ENCODE assay signal across 8 cellular contexts in genomic region chr1:180154003-180154324, GRCh38. TPM values are rescaled to one million over a fixed set of nuclear protein-coding genes. Genes with fewer than 3 reads are reported as not detected.
DNase-seq lines count a peak whose midpoint lies in the region; ATAC-seq, FAIRE-seq and TF ChIP-seq lines count a peak whose summit lies in the region.

No MANE protein-coding gene starts in this region.

- H3K36me3 ChIP-seq in DND-41 (ENCODE audit: insufficient read depth, low read length) = no peaks in the 10 kb centered on the region; the same call in 1 of the 2 replicates
- no peaks in the 10 kb centered on the region for H3K36me3 ChIP-seq in OCI-LY7 (ENCODE audit: insufficient read depth, low read length)
- H3K36me3 ChIP-seq in osteoblast (ENCODE audit: insufficient read depth, low read length) = no peaks in the 10 kb centered on the region

- H2AFZ ChIP-seq in DND-41 (ENCODE audit: low read depth, low read length) (peak overlapping the region; percentile 98), OCI-LY7 (ENCODE audit: low read length) (peak overlapping the region; percentile 94), osteoblast (ENCODE audit: low read length) (peak overlapping the region; percentile 75)

- H3K4me1 ChIP-seq in DND-41 (ENCODE audit: insufficient read depth, low read length) (peaks cover 34% of the 10 kb centered on the region), OCI-LY7 (ENCODE audit: insufficient read depth, low read length, poor library complexity, severe bottlenecking) (peaks cover 22% of the 10 kb centered on the region), osteoblast (ENCODE audit: insufficient read depth, low read length) (peaks cover 53% of the 10 kb centered on the region)

- H3K9me3 ChIP-seq in DND-41 (ENCODE audit: insufficient read depth, low read length, severe bottlenecking) (no peaks in the 10 kb centered on the region), OCI-LY7 (ENCODE audit: low read length) (no peaks in the 10 kb centered on the region), osteoblast (ENCODE audit: low read depth, low read length) (no peaks in the 10 kb centered on the region)

- H3K27me3 ChIP-seq in DND-41 (ENCODE audit: insufficient read depth, low read length, poor library complexity) = no peaks in the 10 kb centered on the region
- H3K27me3 ChIP-seq in osteoblast (ENCODE audit: insufficient read depth, low read length) = no peaks in the 10 kb centered on the region

- POLR2A ChIA-PET in OCI-LY7 (lab: Charles Lee) = interaction anchor here (0.6 to 0.7 kb wide), 2 partner anchors 38 to 188 kb away, joined by 3 read pairs; no protein-coding TSS in a partner anchor

- intact Hi-C loops in OCI-LY7 (cut with micrococcal nuclease; ENCODE audit: unreplicated experiment) (loop anchor here (2.0 to 10.0 kb wide), 2 partner anchors 199 to 271 kb away; partner anchors contain the start of genes CEP350 and TOR1AIP1), posterior cingulate gyrus (cut with DNase I) (loop anchor here (2.0 to 10.0 kb wide), 3 partner anchors 199 to 871 kb away; partner anchors contain the start of genes CEP350, STX6 and TOR1AIP1)

- H3K9me2 ChIP-seq in OCI-LY7 (ENCODE audit: insufficient read depth, low read length) = no peaks in the 10 kb centered on the region

- peak overlapping the region; percentile 84 for H3K9ac ChIP-seq in DND-41 (ENCODE audit: low read depth, low read length)

- peak overlapping the region; percentile 65 to 90 for H3K4me3 ChIP-seq in DND-41 (ENCODE audit: low read depth in 1 of 2, low read length in 2 of 2)
- peak overlapping the region; percentile 89 for H3K4me3 ChIP-seq in OCI-LY7 (ENCODE audit: low read depth, low read length, poor library complexity, severe bottlenecking)
- H3K4me3 ChIP-seq in osteoblast (ENCODE audit: insufficient read depth, low read length) = peak overlapping the region; percentile 85

- H4K20me1 ChIP-seq in DND-41 (ENCODE audit: insufficient read depth, low read length) (no peaks in the 10 kb centered on the region), OCI-LY7 (ENCODE audit: insufficient read depth, low read length) (no peaks in the 10 kb centered on the region), osteoblast (ENCODE audit: insufficient read depth, low read length) (peaks cover 36% of the 10 kb centered on the region)

- no peak for DNase-seq in DND-41
- peak; percentile 10 for DNase-seq in OCI-LY7 (ENCODE audit: low spot score)
- DNase-seq in epithelial cell of prostate (ENCODE audit: low read depth, low spot score) = no peak
- DNase-seq in osteoblast (ENCODE audit: insufficient read length, low spot score, missing footprints) = no peak
- no peak for DNase-seq in GM10266 (ENCODE audit: extremely low spot score)
- DNase-seq in GM12892 (ENCODE audit: insufficient read length) = no peak
- no peak for DNase-seq in posterior cingulate gyrus
- DNase-seq in inferior parietal cortex (ENCODE audit: extremely low spot score) = no peak

- TF ChIP-seq CTCF in DND-41 (IDR thresholded peaks at IDR 0.05; ENCODE audit: borderline replicate concordance, extremely low read depth, low read length, poor library complexity, severe bottlenecking) (no peak), OCI-LY7 (conservative IDR thresholded peaks at IDR 0.05; ENCODE audit: low read length) (no peak), osteoblast (IDR thresholded peaks at IDR 0.05; ENCODE audit: extremely low read depth, low read depth, low read length) (no peak), GM10266 (IDR thresholded peaks at IDR 0.05; ENCODE audit: control insufficient read depth, insufficient read depth, low read depth, missing control alignments) (no peak)

- CTCF ChIA-PET in OCI-LY7 (lab: Charles Lee; ENCODE audit: unreplicated experiment) = no interaction called here

- H3K79me2 ChIP-seq in DND-41 (ENCODE audit: insufficient read depth, low read length) = peaks cover 7% of the 10 kb centered on the region
- 0 out of 2 replicates have a peak, but pooled peaks cover 3% of the 10 kb centered on the region for H3K79me2 ChIP-seq in OCI-LY7 (ENCODE audit: insufficient read depth, low read depth, low read length)
- peaks cover 39% of the 10 kb centered on the region for H3K79me2 ChIP-seq in osteoblast (ENCODE audit: insufficient read depth, low read length)

- H3K4me2 ChIP-seq in DND-41 (ENCODE audit: insufficient read depth, low read length) (peak overlapping the region; percentile 99), OCI-LY7 (ENCODE audit: low read length) (peak overlapping the region; percentile 91), osteoblast (ENCODE audit: insufficient read depth, low read length) (peak overlapping the region; percentile 87)

- no peak for FAIRE-seq in GM12892 (lab: Jason Lieb, UNC)

- H3K27ac ChIP-seq in DND-41 (ENCODE audit: low read length) (peak overlapping the region; percentile 99), OCI-LY7 (ENCODE audit: low read depth, low read length, poor library complexity, severe bottlenecking) (peak overlapping the region; percentile 33), epithelial cell of prostate (peak overlapping the region; percentile 76), osteoblast (ENCODE audit: low read depth, low read length) (peak overlapping the region; percentile 77)

- TSS peak; percentile 93 for BruUV-seq in OCI-LY7 (replicated peaks; lab: Mats Ljungman, UMichigan)

- ATAC-seq in DND-41 (ENCODE audit: insufficient read depth, low read depth) = no peak

- no peak for TF ChIP-seq POLR2A in GM12892 (IDR thresholded peaks at IDR 0.05; ENCODE audit: low read depth, low read length)

RNA-seq across cellular contexts. Expression of gene QSOX1, which starts 0.7 kb away (rescaled TPM):
- total RNA-seq in OCI-LY7 (2014; rRNA removed; shearing (Covaris generic)) = 8.4 and 9.8 TPM in 2 replicates
- total RNA-seq in OCI-LY7 (2022) (19.5 and 23.6 TPM in 2 replicates), osteoblast (270 and 373 TPM in 2 replicates)
- 14.2 TPM for polyA plus RNA-seq in GM12892 (2012; ENCODE audit: missing spikeins)

Comparison
In these comparisons a context has a peak if more than half of its experiments do, and no peak if none do; other contexts are left out.
1. H3K27ac ChIP-seq: peak in every context shown above with its lines; median percentile 99 in DND-41; 77 in osteoblast; 76 in epithelial cell of prostate; 33 in OCI-LY7.
2. RNA of gene QSOX1, which starts 0.7 kb away (total RNA-seq): 270 to 373 TPM in osteoblast; 8.4 to 23.6 TPM in OCI-LY7; every median in the first group is over 10 times any median in the second.
3. Peak in every context shown above with its lines, with median percentiles within 50 percentile points of each other: H2AFZ ChIP-seq, H3K4me2 ChIP-seq and H3K4me3 ChIP-seq.